17 cellular contexts compared by ENCODE assay signal in genomic region chr15:82807920-82808633, GRCh38. TPM values are rescaled to one million over a fixed set of nuclear protein-coding genes. Genes with fewer than 3 reads are reported as not detected.
DNase-seq lines count a peak whose midpoint lies in the region; ATAC-seq, FAIRE-seq and TF ChIP-seq lines count a peak whose summit lies in the region.
"Had no signal": no experiment of that assay in that cellular context is flagged by ENCODE, and none has a peak within 500 bp of the region (broad histone marks: within the 10 kb centered on the region; RNA-seq: fewer than 3 reads in every experiment).

No MANE protein-coding gene starts in this region.

- FAIRE-seq in HepG2 (lab: Jason Lieb, UNC): no peak

- TF ChIP-seq EP300 in HepG2 (IDR thresholded peaks at IDR 0.05; ENCODE audit: low read depth in 2 of 2, low read length in 2 of 2) (no peak), HepG2 (CRISPR knock-in tag; IDR thresholded peaks at IDR 0.05; ENCODE audit: borderline replicate concordance) (no peak), stomach (IDR thresholded peaks at IDR 0.05) (no peak)

- peaks cover 7% of the 10 kb centered on the region for H3K27me3 Mint-ChIP-seq in type B pancreatic cell

- H3K4me1 ChIP-seq in HepG2 (ENCODE audit: insufficient read depth, low read length) (peaks cover 36% of the 10 kb centered on the region), right lobe of liver (peaks cover 0 to 28% (median 10%) of the 10 kb centered on the region in 4 donors), PC-3 (ENCODE audit: insufficient read depth, low read length) (peaks cover 16% of the 10 kb centered on the region), esophagus squamous epithelium (peaks cover 0 to 62% (median 13%) of the 10 kb centered on the region in 3 donors), stomach (peaks cover 12 to 31% (median 22%) of the 10 kb centered on the region in 4 donors)
- H3K4me1 ChIP-seq: BE2C had no signal

- peaks cover 4% of the 10 kb centered on the region for H3K36me3 Mint-ChIP-seq in type B pancreatic cell

- TF ChIP-seq CTCF in HepG2 (CRISPR knock-in tag; IDR thresholded peaks at IDR 0.05) (no peak), right lobe of liver (IDR thresholded peaks at IDR 0.05) (no peak), PC-3 (conservative IDR thresholded peaks at IDR 0.05; ENCODE audit: low read depth, low read length) (no peak), esophagus squamous epithelium (IDR thresholded peaks at IDR 0.05) (no peak), type B pancreatic cell (conservative IDR thresholded peaks at IDR 0.05) (no peak), stomach (IDR thresholded peaks at IDR 0.05) (no peak)

- BruUV-seq in HepG2 (replicated peaks; lab: Mats Ljungman, UMichigan) (no TSS peak), PC-3 (replicated peaks; lab: Mats Ljungman, UMichigan) (no TSS peak)

- H3K4me2 ChIP-seq in HepG2 (ENCODE audit: low read depth, low read length): peak overlapping the region; percentile 98
- peak overlapping the region; percentile 82 for H3K4me2 ChIP-seq in PC-3 (ENCODE audit: low read length)

- no peaks in the 10 kb centered on the region for H3K9me3 Mint-ChIP-seq in type B pancreatic cell
- H3K9me3 Mint-ChIP-seq: activated T-helper 2 cell treated with anti-CD3 and anti-CD28 coated beads, Interferon-gamma antibody, Interleukin-2, Interleukin-4, amounts not matched to agents 10 μg/mL and 5 μg/mL and 100 μg/mL, durations not matched to agents 14 hours and 24 hours and 36 hours had no signal

- DNase-seq in HepG2 (ENCODE audit: low spot score) (no peak), right lobe of liver (no peak), PC-3 (no peak), esophagus squamous epithelium (lab: John Stamatoyannopoulos, UW) (no peak), type B pancreatic cell (ENCODE audit: extremely low spot score, unreplicated experiment) (no peak), stomach (no peak), AG20443 (ENCODE audit: low spot score) (no peak)
- DNase-seq in activated naive CD4-positive, alpha-beta T cell treated with Interleukin-2 at 50 U/mL for 16 hours: no peak
- DNase-seq: activated CD4-positive, CD25-positive, alpha-beta regulatory T cell treated with anti-CD3 and anti-CD28 coated beads, Interleukin-2, amount 50 U/mL, for 72 hours; BE2C; caudate nucleus; NCI-H1694; NCI-H774; stimulated activated CD4-positive, alpha-beta T cell treated with anti-CD3 and anti-CD28 coated beads, Interleukin-2, amount 100 ng/mL, for 48 hours had no signal

- TF ChIP-seq POLR2A in HepG2 (IDR thresholded peaks at IDR 0.05; ENCODE audit: insufficient read depth in 1 of 2, low read depth in 2 of 2, low read length in 2 of 2) (no peak), right lobe of liver (IDR thresholded peaks at IDR 0.05) (no peak), esophagus squamous epithelium (IDR thresholded peaks at IDR 0.05) (no peak), stomach (IDR thresholded peaks at IDR 0.05) (no peak)

- H4K20me1 ChIP-seq in HepG2 (ENCODE audit: insufficient read depth, low read length) (peaks cover 3% of the 10 kb centered on the region; the same call in 1 of the 2 replicates), PC-3 (ENCODE audit: low read length) (0 out of 2 replicates have a peak, but pooled peaks cover 5% of the 10 kb centered on the region)

- H3K9me2 ChIP-seq in PC-3 (replicated peaks; ENCODE audit: low read length): no peaks in the 10 kb centered on the region

- TF ChIP-seq RAD21 in HepG2 (CRISPR knock-in tag; IDR thresholded peaks at IDR 0.05): no peak

- H2AFZ ChIP-seq in HepG2 (ENCODE audit: low read length) (peak overlapping the region; percentile 75), PC-3 (ENCODE audit: low read length) (peak overlapping the region; percentile 86)

- H3K9me3 ChIP-seq in HepG2 (ENCODE audit: low read length) (no peaks in the 10 kb centered on the region), right lobe of liver (no peaks in the 10 kb centered on the region), PC-3 (ENCODE audit: low read length) (no peaks in the 10 kb centered on the region), esophagus squamous epithelium (no peaks in the 10 kb centered on the region), stomach (no peaks in the 10 kb centered on the region)
- H3K9me3 ChIP-seq: BE2C had no signal

- H3K4me1 Mint-ChIP-seq in type B pancreatic cell (ENCODE audit: unreplicated experiment): peaks cover 30% of the 10 kb centered on the region

- peak overlapping the region; percentile 58 to 84 (median 64) for H3K4me3 ChIP-seq in HepG2 (replicated peaks in 1 of 3; ENCODE audit: insufficient read depth in 1 of 3, low read depth in 2 of 3, low read length in 3 of 3)
- H3K4me3 ChIP-seq in right lobe of liver: no peak overlapping the region
- peak overlapping the region; percentile 90; the same call in 1 of the 2 replicates for H3K4me3 ChIP-seq in PC-3 (ENCODE audit: low read length)
- peak overlapping the region in 1 of 4 donors; percentile 98 for H3K4me3 ChIP-seq in esophagus squamous epithelium
- no peak overlapping the region for H3K4me3 ChIP-seq in stomach

- intact Hi-C loops in HepG2 (cut with micrococcal nuclease; ENCODE audit: unreplicated experiment) (loop anchor here (2.0 kb wide), 2 partner anchors 43 to 57 kb away; no protein-coding TSS in a partner anchor), right lobe of liver (cut with DNase I) (no loop called here), PC-3 (cut with micrococcal nuclease) (loop anchor here (5.0 kb wide), 1 partner anchor 56 kb away; no protein-coding TSS in a partner anchor), esophagus squamous epithelium (cut with DNase I) (no loop called here), stomach (cut with DNase I; ENCODE audit: low total_unique reads) (no loop called here)

- H3K27ac ChIP-seq in HepG2 (ENCODE audit: extremely low read length, insufficient read depth, low read length) (peak overlapping the region; percentile 97), right lobe of liver (no peak overlapping the region), PC-3 (ENCODE audit: low read length) (no peak overlapping the region), esophagus squamous epithelium (peak overlapping the region; percentile 99 to 100 (median 100)), stomach (peak overlapping the region in 2 of 5 donors; percentile 99 to 100)

- peak overlapping the region; percentile 57 for H3K9ac ChIP-seq in HepG2 (ENCODE audit: insufficient read depth, low read depth, low read length)
- no peak overlapping the region for H3K9ac ChIP-seq in PC-3 (ENCODE audit: low read length)

- H3K36me3 ChIP-seq in HepG2 (replicated peaks in 1 of 2; ENCODE audit: control insufficient read depth in 1 of 2, insufficient read depth in 2 of 2, low read length in 2 of 2) (no peaks in the 10 kb centered on the region; a peak in 1 of 5 replicates), right lobe of liver (peaks cover 0 to 2% (median 0%) of the 10 kb centered on the region in 4 donors), PC-3 (ENCODE audit: low read depth, low read length) (no peaks in the 10 kb centered on the region), esophagus squamous epithelium (peaks cover 0 to 4% (median 0%) of the 10 kb centered on the region in 3 donors), stomach (peaks cover 0 to 4% (median 2%) of the 10 kb centered on the region in 4 donors)
- H3K36me3 ChIP-seq: BE2C had no signal

- H3K79me2 ChIP-seq in HepG2 (ENCODE audit: insufficient read depth, low read length): peaks cover 25% of the 10 kb centered on the region
- H3K79me2 ChIP-seq in PC-3 (ENCODE audit: low read length): peaks cover 29% of the 10 kb centered on the region

- no peaks in the 10 kb centered on the region for H3F3A ChIP-seq in PC-3 (ENCODE audit: low read length, unreplicated experiment)

- in situ Hi-C loops in HepG2 (cut with HindIII; ENCODE audit: extremely low pct_ligation_motif_present, low pct_unique_long_range_greater_than_20kb): no loop called here

- ATAC-seq in HepG2 (no peak), right lobe of liver (no peak), PC-3 (no peak)

- POLR2A ChIA-PET in HepG2 (lab: Yijun Ruan, JAX): interaction anchor here (0.9 to 1.6 kb wide), 7 partner anchors 58 to 268 kb away, joined by 3 to 12 read pairs (median 3); partner anchors contain the start of genes RAMAC and RPS17
- POLR2A ChIA-PET in PC-3 (lab: Charles Lee; ENCODE audit: unreplicated experiment): no interaction called here

- H3K27me3 ChIP-seq in HepG2 (ENCODE audit: control insufficient read depth in 1 of 2, insufficient read depth in 2 of 2, low read length in 2 of 2) (no peaks in the 10 kb centered on the region; a peak in 2 of 5 replicates), right lobe of liver (no peaks in the 10 kb centered on the region), PC-3 (ENCODE audit: low read length) (no peaks in the 10 kb centered on the region), esophagus squamous epithelium (no peaks in the 10 kb centered on the region), stomach (no peaks in the 10 kb centered on the region)
- H3K27me3 ChIP-seq: BE2C had no signal

- no peak overlapping the region for H3K4me3 Mint-ChIP-seq in type B pancreatic cell

- H3K27ac Mint-ChIP-seq in type B pancreatic cell: peak overlapping the region; percentile 93

- CTCF ChIA-PET in HepG2 (lab: Yijun Ruan, JAX; ENCODE audit: low intra/inter-chr PET ratio, low total read pairs) (no interaction called here), PC-3 (lab: Charles Lee) (no interaction called here)

- 59% methylated on average over 11 of the region's 11 CpGs for WGBS in HepG2 (ENCODE audit: low lambda C conversion rate)
- WGBS in right lobe of liver (ENCODE audit: insufficient coverage, low coverage, low lambda C conversion rate, missing lambda C conversion rate): 91% methylated on average over 9 of the region's 11 CpGs
- WGBS in esophagus squamous epithelium, 2 donors: 52 to 53% methylated on average over 9 to 10 of the region's 11 CpGs
- 82 to 89% (median 87%) methylated on average over 11 of the region's 11 CpGs for WGBS in stomach, 5 donors

RNA-seq across cellular contexts. Expression of gene WHAMM, which starts 1.4 kb away (rescaled TPM):
- total RNA-seq in HepG2 (2016; rRNA removed; fragmentation: Illumina TruSeq; extraction: Trizol): 2.7 and 2.9 TPM in 2 replicates
- total RNA-seq in HepG2 (2016; cell fraction: cytosol; rRNA removed; fragmentation: Illumina TruSeq; extraction: Trizol; ENCODE audit: low read depth): 3.1 and 4.9 TPM in 2 replicates
- 2.6 and 3.0 TPM in 2 replicates for total RNA-seq in HepG2 (2016; cell fraction: insoluble cytoplasmic fraction; rRNA removed; fragmentation: Illumina TruSeq; extraction: Trizol)
- 2.5 and 2.6 TPM in 2 replicates for total RNA-seq in HepG2 (2016; cell fraction: membrane; rRNA removed; fragmentation: Illumina TruSeq; extraction: Trizol)
- 3.3 and 3.8 TPM in 2 replicates for total RNA-seq in HepG2 (2016; cell fraction: nucleus; rRNA removed; fragmentation: Illumina TruSeq; extraction: Trizol)
- polyA plus RNA-seq in HepG2 (2011; rRNA removed): 3.0 and 3.5 TPM in 2 replicates
- 2.4 TPM in 2 replicates for polyA plus RNA-seq in HepG2 (2011; cell fraction: cytosol; rRNA removed)
- polyA plus RNA-seq in HepG2 (2011; cell fraction: nucleus; rRNA removed): 3.2 and 3.8 TPM in 2 replicates
- polyA plus RNA-seq in HepG2 (2012): 3.0 and 3.3 TPM in 2 replicates
- polyA plus RNA-seq in HepG2 (2016; cell fraction: cytosol; fragmentation: Illumina TruSeq; extraction: Trizol; ENCODE audit: low read depth): 0.59 and 0.61 TPM in 2 replicates
- polyA plus RNA-seq in HepG2 (2016; cell fraction: insoluble cytoplasmic fraction; fragmentation: Illumina TruSeq; extraction: Trizol; ENCODE audit: low read depth): 4.2 and 4.9 TPM in 2 replicates
- 2.1 and 2.3 TPM in 2 replicates for polyA plus RNA-seq in HepG2 (2016; cell fraction: membrane; fragmentation: Illumina TruSeq; extraction: Trizol; ENCODE audit: low read depth)
- 6.8 and 8.2 TPM in 2 replicates for polyA plus RNA-seq in HepG2 (2016; cell fraction: nucleus; fragmentation: Illumina TruSeq; extraction: Trizol; ENCODE audit: insufficient read depth, low read depth)
- 1.8 and 2.1 TPM in 2 replicates for polyA minus RNA-seq in HepG2 (2011; rRNA and poly(A)+ RNA removed; ENCODE audit: low replicate concordance)
- 1.5 and 1.6 TPM in 2 replicates for polyA minus RNA-seq in HepG2 (2011; cell fraction: cytosol; rRNA and poly(A)+ RNA removed)
- 3.1 TPM in 2 replicates for polyA minus RNA-seq in HepG2 (2011; cell fraction: nucleus; rRNA and poly(A)+ RNA removed)
- 1 to 10 TPM; 3.7 to 6.5 (median 4.7) TPM for total RNA-seq in right lobe of liver
- 4.5 and 4.6 TPM in 2 replicates for total RNA-seq in PC-3 (2014; rRNA removed)
- 1 to 10 TPM; 5.3 to 8.8 (median 6.1) TPM for total RNA-seq in esophagus squamous epithelium
- total RNA-seq in type B pancreatic cell (ENCODE audit: low replicate concordance): 9.0 and 10.9 TPM in 2 replicates
- 10 to 100 TPM in 2 of 5 donors, 1 to 10 TPM in 3; 6.2 to 44.6 (median 9.3) TPM for total RNA-seq in stomach
- polyA plus RNA-seq in stomach: 1 to 10 TPM; 3.6 to 4.1 (median 3.8) TPM

RNA-seq across cellular contexts. Expression of gene FSD2, which starts 2.2 kb away (rescaled TPM):
- total RNA-seq in HepG2 (2016; rRNA removed; fragmentation: Illumina TruSeq; extraction: Trizol): not detected in 2 replicates
- total RNA-seq in HepG2 (2016; cell fraction: cytosol; rRNA removed; fragmentation: Illumina TruSeq; extraction: Trizol; ENCODE audit: low read depth): not detected in 2 replicates
- not detected in 2 replicates for total RNA-seq in HepG2 (2016; cell fraction: insoluble cytoplasmic fraction; rRNA removed; fragmentation: Illumina TruSeq; extraction: Trizol)
- not detected in 2 replicates for total RNA-seq in HepG2 (2016; cell fraction: membrane; rRNA removed; fragmentation: Illumina TruSeq; extraction: Trizol)
- not detected in 2 replicates for total RNA-seq in HepG2 (2016; cell fraction: nucleus; rRNA removed; fragmentation: Illumina TruSeq; extraction: Trizol)
- polyA plus RNA-seq in HepG2 (2011; rRNA removed): not detected in 2 replicates
- not detected in 2 replicates for polyA plus RNA-seq in HepG2 (2011; cell fraction: cytosol; rRNA removed)
- polyA plus RNA-seq in HepG2 (2011; cell fraction: nucleus; rRNA removed): not detected in 2 replicates
- polyA plus RNA-seq in HepG2 (2012): not detected in 2 replicates
- not detected in 2 replicates for polyA plus RNA-seq in HepG2 (2016; cell fraction: cytosol; fragmentation: Illumina TruSeq; extraction: Trizol; ENCODE audit: low read depth)
- polyA plus RNA-seq in HepG2 (2016; cell fraction: insoluble cytoplasmic fraction; fragmentation: Illumina TruSeq; extraction: Trizol; ENCODE audit: low read depth): not detected in 2 replicates
- polyA plus RNA-seq in HepG2 (2016; cell fraction: membrane; fragmentation: Illumina TruSeq; extraction: Trizol; ENCODE audit: low read depth): not detected in 2 replicates
- polyA plus RNA-seq in HepG2 (2016; cell fraction: nucleus; fragmentation: Illumina TruSeq; extraction: Trizol; ENCODE audit: insufficient read depth, low read depth): not detected in 2 replicates
- not detected in 2 replicates for polyA minus RNA-seq in HepG2 (2011; rRNA and poly(A)+ RNA removed; ENCODE audit: low replicate concordance)
- not detected in 2 replicates for polyA minus RNA-seq in HepG2 (2011; cell fraction: cytosol; rRNA and poly(A)+ RNA removed)
- under 0.01 TPM in 1 of 2 replicates, not detected in the other for polyA minus RNA-seq in HepG2 (2011; cell fraction: nucleus; rRNA and poly(A)+ RNA removed)
- total RNA-seq in right lobe of liver: not detected
- total RNA-seq in PC-3 (2014; rRNA removed): not detected in 2 replicates
- not detected for total RNA-seq in esophagus squamous epithelium
- not detected in 2 replicates for total RNA-seq in type B pancreatic cell (ENCODE audit: low replicate concordance)
- total RNA-seq in stomach: under 1 TPM in 1 of 5 donors, not detected in 4; under 0.01 TPM
- under 1 TPM in 1 of 3 donors, not detected in 2; 0.03 TPM for polyA plus RNA-seq in stomach
- total RNA-seq: activated T-helper 2 cell treated with anti-CD3 and anti-CD28 coated beads, Interferon-gamma antibody, Interleukin-2, Interleukin-4, amounts not matched to agents 10 μg/mL and 5 μg/mL and 100 μg/mL, durations not matched to agents 14 hours and 24 hours and 36 hours; esophagus mucosa; posterior vena cava had no signal

Comparison
In these comparisons a context has a peak if more than half of its experiments do, and no peak if none do; other contexts are left out.
1. H3K27ac ChIP-seq: peak in HepG2 (single experiment) and esophagus squamous epithelium (4 of 4); none in right lobe of liver (0 of 3) and PC-3 (single experiment).
2. H3K4me3 ChIP-seq: peak in HepG2 (3 of 3) and PC-3 (single experiment); none in right lobe of liver (0 of 3) and stomach (0 of 4).
3. intact Hi-C loops: an anchor here in HepG2 (2.0 kb wide) and PC-3 (5.0 kb wide); none called in right lobe of liver, esophagus squamous epithelium and stomach.